ENCODE assay signal across 15 cellular contexts in genomic region chr1:38326135-38326534, GRCh38.
DNase-seq lines count a peak whose midpoint lies in the region; ATAC-seq, FAIRE-seq and TF ChIP-seq lines count a peak whose summit lies in the region.
"Had no signal": no experiment of that assay in that cellular context is flagged by ENCODE, and none has a peak within 500 bp of the region (broad histone marks: within the 10 kb centered on the region; RNA-seq: fewer than 3 reads in every experiment).

No MANE protein-coding gene starts in this region.

- FAIRE-seq in D721Med (lab: Jason Lieb, UNC): no peak
- no peak for FAIRE-seq in K562 (lab: Jason Lieb, UNC)
- FAIRE-seq in small intestine (lab: Jason Lieb, UNC): no peak

- no peaks in the 10 kb centered on the region; the same call in 1 of the 2 replicates for H4K20me1 ChIP-seq in K562 (replicated peaks; ENCODE audit: control insufficient read depth, insufficient read depth, low read length)
- H4K20me1 ChIP-seq: BLaER1 treated with 17β-estradiol and CSF1 and Interleukin-3, amounts not matched to agents 10 nM and 100 nM had no signal

- 9% methylated on average over 3 of the region's 3 CpGs for WGBS in K562 (ENCODE audit: insufficient coverage, low coverage, missing lambda C conversion rate)
- WGBS in small intestine, 3 donors: 13 to 45% (median 25%) methylated on average over 3 of the region's 3 CpGs
- WGBS in suprapubic skin: 47% methylated on average over 3 of the region's 3 CpGs

- H3K4me3 ChIP-seq in K562: no peak overlapping the region
- H3K4me3 ChIP-seq in small intestine (ENCODE audit: low read depth in 1 of 2, low read length in 2 of 2): no peak overlapping the region
- H3K4me3 ChIP-seq in suprapubic skin: no peak overlapping the region
- H3K4me3 ChIP-seq: BLaER1 treated with 17β-estradiol and CSF1 and Interleukin-3, amounts not matched to agents 10 nM and 100 nM; GM23248 had no signal

- DNase-seq in DMS 273 (lab: John Stamatoyannopoulos, UW; ENCODE audit: unreplicated experiment) (peak; percentile 88), DMS 273 treated with DMSO at 0.1 percent for 48 hours (lab: John Stamatoyannopoulos, UW) (no peak), D721Med (ENCODE audit: insufficient read length, low spot score) (no peak), K562 (ENCODE audit: extremely low read depth in 1 of 4, low spot score in 3 of 4) (no peak), small intestine (peak; percentile 14), suprapubic skin (ENCODE audit: low spot score in 2 of 2) (no peak)
- no peak for DNase-seq in NK-92 treated with Interleukin-12 subunit alpha and Interleukin-12 subunit beta, amount 100 ng/mL, for 24 hours (lab: John Stamatoyannopoulos, UW)
- DNase-seq: Calu3; CD4-positive, CD25-positive, alpha-beta regulatory T cell; DND-41; GF-D8; GM23248; H7 had no signal

- H3K9me3 ChIP-seq in K562 (replicated peaks; ENCODE audit: control insufficient read depth, insufficient read depth, low read depth, low read length) (no peaks in the 10 kb centered on the region), small intestine (ENCODE audit: control insufficient read depth, low read depth) (no peaks in the 10 kb centered on the region), suprapubic skin (no peaks in the 10 kb centered on the region)

- peak; percentile 33 to 63; a peak in 2 of 4 replicates for TF ChIP-seq RAD21 in K562 (CRISPR knock-in tag; conservative IDR thresholded peaks at IDR 0.05 in 1 of 2, IDR thresholded peaks at IDR 0.05 in 1 of 2)

- no peak overlapping the region for H3K4me2 ChIP-seq in K562 (ENCODE audit: insufficient read depth, low read length)
- H3K4me2 ChIP-seq: BLaER1 treated with 17β-estradiol and CSF1 and Interleukin-3, amounts not matched to agents 10 nM and 100 nM had no signal

- H3K27ac ChIP-seq in K562 (ENCODE audit: extremely low read depth, low read depth, low read length): no peak overlapping the region
- H3K27ac ChIP-seq in small intestine (ENCODE audit: low read depth in 1 of 2, low read length in 1 of 2): no peak overlapping the region
- H3K27ac ChIP-seq in suprapubic skin: no peak overlapping the region
- H3K27ac ChIP-seq: 22Rv1; BLaER1 treated with 17β-estradiol and CSF1 and Interleukin-3, amounts not matched to agents 10 nM and 100 nM; GM23248 had no signal

- BruUV-seq in K562 (replicated peaks; lab: Mats Ljungman, UMichigan): no TSS peak

- H3K36me3 ChIP-seq in K562 (ENCODE audit: control insufficient read depth, insufficient read depth, low read length) (no peaks in the 10 kb centered on the region), small intestine (ENCODE audit: control insufficient read depth in 2 of 2, insufficient read depth in 2 of 2, low read length in 2 of 2) (no peaks in the 10 kb centered on the region), suprapubic skin (no peaks in the 10 kb centered on the region)
- H3K36me3 ChIP-seq: BLaER1 treated with 17β-estradiol and CSF1 and Interleukin-3, amounts not matched to agents 10 nM and 100 nM had no signal

- H3K79me2 ChIP-seq in K562 (ENCODE audit: control insufficient read depth, insufficient read depth, low read length): no peaks in the 10 kb centered on the region

- POLR2A ChIA-PET in K562 (lab: Yijun Ruan, JAX): interaction anchor here (1.0 kb wide), 1 partner anchor 267 kb away, joined by 4 read pairs; no protein-coding TSS in a partner anchor

- H2AFZ ChIP-seq in K562 (ENCODE audit: low read depth, low read length): no peak overlapping the region
- H2AFZ ChIP-seq: GM23248 had no signal

- H3K9me1 ChIP-seq in K562 (ENCODE audit: control insufficient read depth, insufficient read depth, low read length): no peaks in the 10 kb centered on the region

- ATAC-seq in K562: peak; percentile 38; the same call in 2 of the 3 replicates

- H3K27me3 ChIP-seq in K562 (ENCODE audit: control insufficient read depth in 2 of 2, insufficient read depth in 2 of 2, low read length in 2 of 2) (peaks cover 8 to 11% of the 10 kb centered on the region in 2 experiments; a peak in 4 of 5 replicates), small intestine (ENCODE audit: control insufficient read depth in 2 of 2, insufficient read depth in 2 of 2, low read length in 2 of 2) (peaks cover 3 to 4% of the 10 kb centered on the region in 2 donors), suprapubic skin (no peaks in the 10 kb centered on the region)
- H3K27me3 ChIP-seq: BLaER1 treated with 17β-estradiol and CSF1 and Interleukin-3, amounts not matched to agents 10 nM and 100 nM had no signal

- TF ChIP-seq POLR2A in K562 (conservative IDR thresholded peaks at IDR 0.05) (no peak), suprapubic skin (IDR thresholded peaks at IDR 0.05) (no peak)

- intact Hi-C loops in K562 (cut with micrococcal nuclease): no loop called here

- H3K9ac ChIP-seq in K562 (ENCODE audit: insufficient read depth in 1 of 2, low read depth in 2 of 2, low read length in 2 of 2): no peak overlapping the region
- H3K9ac ChIP-seq: BLaER1 treated with 17β-estradiol and CSF1 and Interleukin-3, amounts not matched to agents 10 nM and 100 nM; GM23248 had no signal

- peak; percentile 9 for TF ChIP-seq CTCF in D721Med (IDR thresholded peaks at IDR 0.05; ENCODE audit: insufficient read depth, missing control alignments)
- TF ChIP-seq CTCF in K562 (IDR thresholded peaks at IDR 0.05 in 2 of 3, conservative IDR thresholded peaks at IDR 0.05 in 1 of 3; ENCODE audit: insufficient read depth in 2 of 3, low read depth in 1 of 3, low read length in 3 of 3): peak; percentile 4 to 44 (median 9); a peak in 2 of 6 replicates
- TF ChIP-seq CTCF in suprapubic skin (IDR thresholded peaks at IDR 0.05): no peak

- H3K4me1 ChIP-seq in K562 (replicated peaks in 1 of 2; ENCODE audit: control insufficient read depth in 2 of 2, insufficient read depth in 2 of 2, low read length in 2 of 2) (no peaks in the 10 kb centered on the region), small intestine (ENCODE audit: control insufficient read depth in 2 of 2, insufficient read depth in 1 of 2, low read depth in 1 of 2, low read length in 1 of 2) (no peaks in the 10 kb centered on the region), suprapubic skin (no peaks in the 10 kb centered on the region)

- TF ChIP-seq EP300 in K562 (IDR thresholded peaks at IDR 0.05; ENCODE audit: low read length) (no peak), suprapubic skin (IDR thresholded peaks at IDR 0.05) (no peak)

- CTCF ChIA-PET in K562 (lab: Yijun Ruan, JAX; ENCODE audit: low intra/inter-chr PET ratio): no interaction called here

- in situ Hi-C loops in K562 (cut with MboI): no loop called here

TF ChIP-seq in K562, 482 proteins besides CTCF, POLR2A, EP300 and RAD21 (continues in another document):
- no peak for TF ChIP-seq BMI1 (IDR thresholded peaks at IDR 0.05; ENCODE audit: low read length)
- TF ChIP-seq TFE3 (CRISPR knock-in tag; IDR thresholded peaks at IDR 0.05): no peak
- no peak for TF ChIP-seq ETV6 (IDR thresholded peaks at IDR 0.05; ENCODE audit: borderline replicate concordance in 1 of 2, low read depth in 2 of 2, low read length in 1 of 2)
- no peak for TF ChIP-seq ETV6 (CRISPR knock-in tag; IDR thresholded peaks at IDR 0.05; ENCODE audit: borderline replicate concordance)
- TF ChIP-seq NFXL1 (CRISPR knock-in tag; IDR thresholded peaks at IDR 0.05): no peak
- no peak for TF ChIP-seq SRSF9 (IDR thresholded peaks at IDR 0.05; ENCODE audit: borderline replicate concordance, low read depth, low read length)
- TF ChIP-seq, protein P1, sequence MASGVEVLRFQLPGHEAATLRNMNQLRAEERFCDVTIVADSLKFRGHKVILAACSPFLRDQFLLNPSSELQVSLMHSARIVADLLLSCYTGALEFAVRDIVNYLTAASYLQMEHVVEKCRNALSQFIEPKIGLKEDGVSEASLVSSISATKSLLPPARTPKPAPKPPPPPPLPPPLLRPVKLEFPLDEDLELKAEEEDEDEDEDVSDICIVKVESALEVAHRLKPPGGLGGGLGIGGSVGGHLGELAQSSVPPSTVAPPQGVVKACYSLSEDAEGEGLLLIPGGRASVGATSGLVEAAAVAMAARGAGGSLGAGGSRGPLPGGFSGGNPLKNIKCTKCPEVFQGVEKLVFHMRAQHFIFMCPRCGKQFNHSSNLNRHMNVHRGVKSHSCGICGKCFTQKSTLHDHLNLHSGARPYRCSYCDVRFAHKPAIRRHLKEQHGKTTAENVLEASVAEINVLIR (CRISPR knock-in tag; IDR thresholded peaks at IDR 0.05): no peak
- TF ChIP-seq GTF2F1 (IDR thresholded peaks at IDR 0.05; ENCODE audit: low read depth, low read length): no peak
- TF ChIP-seq USF2 (CRISPR knock-in tag; IDR thresholded peaks at IDR 0.05): no peak
- no peak for TF ChIP-seq VEZF1 (CRISPR knock-in tag; IDR thresholded peaks at IDR 0.05)
- TF ChIP-seq FOXK1 (CRISPR knock-in tag; IDR thresholded peaks at IDR 0.05; ENCODE audit: borderline replicate concordance): no peak

Comparison
In these comparisons a context has a peak if more than half of its experiments do, and no peak if none do; other contexts are left out.
1. DNase-seq: peak in DMS 273 (single experiment) and small intestine (single experiment); none in DMS 273 treated with DMSO at 0.1 percent for 48 hours (single experiment), D721Med (single experiment), K562 (0 of 4), suprapubic skin (0 of 2) and NK-92 treated with Interleukin-12 subunit alpha and Interleukin-12 subunit beta, amount 100 ng/mL, for 24 hours (single experiment).
2. CTCF ChIP-seq: peak in D721Med (single experiment) and K562 (3 of 3); none in suprapubic skin (0 of 2).